In the genomic region with DNA sequence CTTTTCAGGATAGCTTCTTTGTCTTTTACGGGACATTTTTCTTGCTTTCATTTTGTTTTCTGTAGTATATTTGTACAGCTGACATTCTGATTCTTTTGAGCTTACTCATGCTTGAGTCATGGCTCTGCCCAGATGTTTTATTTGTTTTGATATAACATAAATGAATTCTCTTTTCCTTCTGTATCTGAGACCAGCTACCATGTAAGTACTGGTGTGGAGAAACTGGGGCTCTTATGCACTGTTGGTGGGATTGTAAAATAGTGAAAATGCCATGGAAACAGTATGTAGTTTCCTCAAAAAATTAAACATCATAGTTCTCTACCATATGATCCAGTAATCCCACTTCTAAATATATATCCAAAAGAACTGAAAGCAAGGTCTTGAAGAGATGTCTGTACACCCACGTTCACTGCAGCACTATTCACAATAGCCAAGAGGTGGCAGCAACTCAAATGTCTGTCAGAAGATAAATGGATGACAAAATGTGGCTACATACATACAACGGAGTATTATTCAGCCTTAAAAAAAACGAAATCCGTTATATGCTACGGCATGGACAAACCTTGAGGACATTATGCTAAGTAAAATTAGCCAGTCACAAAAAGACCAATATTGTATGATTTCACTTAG, we compare ENCODE assay signal across 8 cellular contexts.
DNase-seq lines count a peak whose midpoint lies in the region; ATAC-seq and TF ChIP-seq lines count a peak whose summit lies in the region.

No MANE protein-coding gene starts in this region.

- H3K9me3 ChIP-seq in DND-41 (ENCODE audit: insufficient read depth, low read length, severe bottlenecking) (no peaks in the 10 kb centered on the region), ascending aorta (no peaks in the 10 kb centered on the region)

- no peak overlapping the region for H3K56ac ChIP-seq in mesendoderm (ENCODE audit: low read length)

- intact Hi-C loops in ascending aorta (cut with DNase I): no loop called here

- H3K27ac ChIP-seq in DND-41 (ENCODE audit: low read length) (no peak overlapping the region), ascending aorta (no peak overlapping the region), mesendoderm (ENCODE audit: low read depth, low read length) (no peak overlapping the region)

- no peak for TF ChIP-seq EP300 in Ishikawa (IDR thresholded peaks at IDR 0.05; ENCODE audit: borderline replicate concordance)

- peak; percentile 9; the same call in 1 of the 2 replicates for TF ChIP-seq RAD21 in Ishikawa (IDR thresholded peaks at IDR 0.05; ENCODE audit: low read depth)

- no peaks in the 10 kb centered on the region for H3K27me3 ChIP-seq in DND-41 (ENCODE audit: insufficient read depth, low read length, poor library complexity)
- no peaks in the 10 kb centered on the region for H3K27me3 ChIP-seq in ascending aorta
- H3K27me3 ChIP-seq in mesendoderm (ENCODE audit: insufficient read depth, low read length, poor library complexity): no peaks in the 10 kb centered on the region

- H3K4me1 ChIP-seq in DND-41 (ENCODE audit: insufficient read depth, low read length): no peaks in the 10 kb centered on the region
- H3K4me1 ChIP-seq in ascending aorta: peaks cover 0 to 2% of the 10 kb centered on the region in 2 donors
- no peaks in the 10 kb centered on the region for H3K4me1 ChIP-seq in mesendoderm (ENCODE audit: control insufficient read depth, low read depth, low read length)

- H2BK5ac ChIP-seq in mesendoderm (ENCODE audit: low read length): no peak overlapping the region

- H3K4me2 ChIP-seq in DND-41 (ENCODE audit: insufficient read depth, low read length): no peak overlapping the region
- no peak overlapping the region for H3K4me2 ChIP-seq in mesendoderm (ENCODE audit: low read length)

- no peaks in the 10 kb centered on the region for H3K79me1 ChIP-seq in mesendoderm (ENCODE audit: low read length)

- no peak for DNase-seq in DND-41
- DNase-seq in ascending aorta (ENCODE audit: low spot score in 2 of 2): no peak
- DNase-seq in mesendoderm: peak; percentile 25
- DNase-seq in Ammon's horn (ENCODE audit: low spot score): no peak
- no peak for DNase-seq in DMS153 treated with DMSO at 0.1 percent for 48 hours (lab: John Stamatoyannopoulos, UW; ENCODE audit: unreplicated experiment)

- no peak overlapping the region for H3K23ac ChIP-seq in mesendoderm (ENCODE audit: low read length)

- H3K36me3 ChIP-seq in DND-41 (ENCODE audit: insufficient read depth, low read length) (peaks cover 11% of the 10 kb centered on the region; the same call in 1 of the 2 replicates), ascending aorta (no peaks in the 10 kb centered on the region), mesendoderm (ENCODE audit: control insufficient read depth, insufficient read depth, low read length) (no peaks in the 10 kb centered on the region)

- ATAC-seq in DND-41 (ENCODE audit: insufficient read depth, low read depth) (0 out of 3 replicates have a peak, but pooled peaks have one; percentile 39), GM19397 (IDR thresholded peaks at IDR 0.05; ENCODE audit: unreplicated experiment) (no peak), GM19455 (IDR thresholded peaks at IDR 0.05; ENCODE audit: unreplicated experiment) (no peak)

- no peak overlapping the region for H2BK120ac ChIP-seq in mesendoderm (ENCODE audit: low read depth, low read length)

- no peak overlapping the region for H4K5ac ChIP-seq in mesendoderm (ENCODE audit: low read length)

- WGBS in mesendoderm (ENCODE audit: extremely low coverage, insufficient coverage, low lambda C conversion rate): no CpG with 5 or more reads among the region's 6 CpGs

- H4K20me1 ChIP-seq in DND-41 (ENCODE audit: insufficient read depth, low read length): no peaks in the 10 kb centered on the region

- no peak overlapping the region for H2BK15ac ChIP-seq in mesendoderm (replicated peaks; ENCODE audit: low read depth)

- H2AK5ac ChIP-seq in mesendoderm (ENCODE audit: low read length): no peak overlapping the region

- H3K4me3 ChIP-seq in DND-41 (ENCODE audit: low read depth in 1 of 2, low read length in 2 of 2) (no peak overlapping the region), ascending aorta (no peak overlapping the region), mesendoderm (ENCODE audit: low read length) (no peak overlapping the region)

- no peak overlapping the region for H4K8ac ChIP-seq in mesendoderm (ENCODE audit: low read depth, low read length)

- H3K79me2 ChIP-seq in DND-41 (ENCODE audit: insufficient read depth, low read length) (no peaks in the 10 kb centered on the region), mesendoderm (ENCODE audit: control insufficient read depth, insufficient read depth, low read length) (no peaks in the 10 kb centered on the region)

- peak; percentile 54 for TF ChIP-seq CTCF in DND-41 (IDR thresholded peaks at IDR 0.05; ENCODE audit: borderline replicate concordance, extremely low read depth, low read length, poor library complexity, severe bottlenecking)
- TF ChIP-seq CTCF in ascending aorta (IDR thresholded peaks at IDR 0.05): peak in 2 of 3 experiments; percentile 12 to 18

- no peak overlapping the region for H3K18ac ChIP-seq in mesendoderm (ENCODE audit: low read length)

- H3K4ac ChIP-seq in mesendoderm (ENCODE audit: low read depth, low read length): no peak overlapping the region

- H2AFZ ChIP-seq in DND-41 (ENCODE audit: low read depth, low read length): no peak overlapping the region

- H3K9ac ChIP-seq in DND-41 (ENCODE audit: low read depth, low read length) (no peak overlapping the region), mesendoderm (ENCODE audit: low read length) (no peak overlapping the region)

TF ChIP-seq in Ishikawa, 13 proteins besides CTCF, POLR2A, EP300 and RAD21:
- no peak for TF ChIP-seq TCF12 (IDR thresholded peaks at IDR 0.05; ENCODE audit: low read depth)
- TF ChIP-seq NFIC (IDR thresholded peaks at IDR 0.05): no peak
- TF ChIP-seq ZBTB7A (IDR thresholded peaks at IDR 0.05; ENCODE audit: low read depth): no peak
- TF ChIP-seq, protein P1, sequence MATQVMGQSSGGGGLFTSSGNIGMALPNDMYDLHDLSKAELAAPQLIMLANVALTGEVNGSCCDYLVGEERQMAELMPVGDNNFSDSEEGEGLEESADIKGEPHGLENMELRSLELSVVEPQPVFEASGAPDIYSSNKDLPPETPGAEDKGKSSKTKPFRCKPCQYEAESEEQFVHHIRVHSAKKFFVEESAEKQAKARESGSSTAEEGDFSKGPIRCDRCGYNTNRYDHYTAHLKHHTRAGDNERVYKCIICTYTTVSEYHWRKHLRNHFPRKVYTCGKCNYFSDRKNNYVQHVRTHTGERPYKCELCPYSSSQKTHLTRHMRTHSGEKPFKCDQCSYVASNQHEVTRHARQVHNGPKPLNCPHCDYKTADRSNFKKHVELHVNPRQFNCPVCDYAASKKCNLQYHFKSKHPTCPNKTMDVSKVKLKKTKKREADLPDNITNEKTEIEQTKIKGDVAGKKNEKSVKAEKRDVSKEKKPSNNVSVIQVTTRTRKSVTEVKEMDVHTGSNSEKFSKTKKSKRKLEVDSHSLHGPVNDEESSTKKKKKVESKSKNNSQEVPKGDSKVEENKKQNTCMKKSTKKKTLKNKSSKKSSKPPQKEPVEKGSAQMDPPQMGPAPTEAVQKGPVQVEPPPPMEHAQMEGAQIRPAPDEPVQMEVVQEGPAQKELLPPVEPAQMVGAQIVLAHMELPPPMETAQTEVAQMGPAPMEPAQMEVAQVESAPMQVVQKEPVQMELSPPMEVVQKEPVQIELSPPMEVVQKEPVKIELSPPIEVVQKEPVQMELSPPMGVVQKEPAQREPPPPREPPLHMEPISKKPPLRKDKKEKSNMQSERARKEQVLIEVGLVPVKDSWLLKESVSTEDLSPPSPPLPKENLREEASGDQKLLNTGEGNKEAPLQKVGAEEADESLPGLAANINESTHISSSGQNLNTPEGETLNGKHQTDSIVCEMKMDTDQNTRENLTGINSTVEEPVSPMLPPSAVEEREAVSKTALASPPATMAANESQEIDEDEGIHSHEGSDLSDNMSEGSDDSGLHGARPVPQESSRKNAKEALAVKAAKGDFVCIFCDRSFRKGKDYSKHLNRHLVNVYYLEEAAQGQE (IDR thresholded peaks at IDR 0.05; ENCODE audit: low read depth): no peak
- no peak for TF ChIP-seq CEBPB (IDR thresholded peaks at IDR 0.05)
- no peak for TF ChIP-seq TAF1 (IDR thresholded peaks at IDR 0.05; ENCODE audit: low read depth)
- TF ChIP-seq, protein P2, sequence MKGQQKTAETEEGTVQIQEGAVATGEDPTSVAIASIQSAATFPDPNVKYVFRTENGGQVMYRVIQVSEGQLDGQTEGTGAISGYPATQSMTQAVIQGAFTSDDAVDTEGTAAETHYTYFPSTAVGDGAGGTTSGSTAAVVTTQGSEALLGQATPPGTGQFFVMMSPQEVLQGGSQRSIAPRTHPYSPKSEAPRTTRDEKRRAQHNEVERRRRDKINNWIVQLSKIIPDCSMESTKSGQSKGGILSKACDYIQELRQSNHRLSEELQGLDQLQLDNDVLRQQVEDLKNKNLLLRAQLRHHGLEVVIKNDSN (IDR thresholded peaks at IDR 0.05): no peak
- TF ChIP-seq TEAD4 (IDR thresholded peaks at IDR 0.05): no peak
- no peak for TF ChIP-seq FOXM1 (IDR thresholded peaks at IDR 0.05; ENCODE audit: borderline replicate concordance, low read depth)
- TF ChIP-seq YY1 (IDR thresholded peaks at IDR 0.05; ENCODE audit: low read depth): no peak
- no peak for TF ChIP-seq CREB1 (IDR thresholded peaks at IDR 0.05; ENCODE audit: low read depth)
- TF ChIP-seq, protein P3, sequence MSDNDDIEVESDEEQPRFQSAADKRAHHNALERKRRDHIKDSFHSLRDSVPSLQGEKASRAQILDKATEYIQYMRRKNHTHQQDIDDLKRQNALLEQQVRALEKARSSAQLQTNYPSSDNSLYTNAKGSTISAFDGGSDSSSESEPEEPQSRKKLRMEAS (IDR thresholded peaks at IDR 0.05): no peak
- no peak for TF ChIP-seq EGR1 (IDR thresholded peaks at IDR 0.05)
